In the genomic region with DNA sequence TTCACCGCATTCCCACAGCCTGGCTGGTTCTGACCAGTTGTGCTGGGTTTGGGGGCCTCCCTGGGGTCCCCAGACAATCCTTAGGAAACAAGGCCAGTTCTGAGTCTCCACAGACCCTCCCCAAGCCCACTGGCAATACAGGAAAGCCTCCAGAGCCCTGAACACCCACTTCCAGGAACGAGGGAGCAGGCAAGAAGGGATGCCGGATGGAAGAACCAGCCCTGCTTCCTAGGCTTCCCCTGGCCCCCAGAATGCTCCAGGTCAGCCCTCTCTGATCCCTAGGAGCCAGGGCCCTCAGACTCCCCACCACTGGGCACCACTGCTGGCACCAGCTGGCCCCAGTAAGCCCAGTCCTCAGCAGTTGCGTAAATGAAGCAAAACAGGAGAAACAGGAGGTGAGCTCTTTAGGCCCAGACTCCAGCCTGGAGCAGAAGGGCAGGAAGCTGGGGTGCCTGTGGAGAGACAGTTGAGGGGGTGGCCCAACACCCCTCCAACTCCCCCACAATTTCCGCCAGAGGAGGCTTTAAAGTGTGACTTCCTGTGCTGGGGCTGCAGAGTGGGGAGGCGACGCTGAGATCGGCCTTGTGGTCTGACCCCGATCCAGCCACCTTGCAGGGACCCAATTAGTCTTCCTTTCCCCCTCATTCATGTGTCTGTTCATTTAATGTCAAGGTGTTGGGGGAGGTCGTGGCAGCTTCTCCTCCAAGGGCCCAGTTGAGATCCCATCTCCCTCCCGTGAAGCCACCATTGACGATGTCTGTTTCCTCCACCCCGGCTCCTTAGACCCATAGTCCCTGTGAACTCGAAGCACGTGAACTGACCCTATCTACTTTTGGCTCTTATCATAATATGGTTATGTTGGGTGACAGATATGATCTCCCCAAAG, we compare ENCODE assay signal across 9 cellular contexts. TPM values are rescaled to one million over a fixed set of nuclear protein-coding genes. Genes with fewer than 3 reads are reported as not detected.
DNase-seq lines count a peak whose midpoint lies in the region; ATAC-seq and TF ChIP-seq lines count a peak whose summit lies in the region.
"Had no signal": no experiment of that assay in that cellular context is flagged by ENCODE, and none has a peak within 500 bp of the region (broad histone marks: within the 10 kb centered on the region; RNA-seq: fewer than 3 reads in every experiment).

No MANE protein-coding gene starts in this region.

- H3K27ac Mint-ChIP-seq in naive thymus-derived CD8-positive, alpha-beta T cell: no peak overlapping the region

- no peaks in the 10 kb centered on the region for H3K9me3 Mint-ChIP-seq in naive thymus-derived CD8-positive, alpha-beta T cell

- POLR2A ChIA-PET in naive thymus-derived CD8-positive, alpha-beta T cell (lab: Charles Lee): interaction anchor here (0.6 to 17.3 kb wide), 18 partner anchors 9 to 352 kb away, joined by 3 to 358 read pairs (median 17); a partner anchor contains a TSS

- H3K27ac ChIP-seq in dorsolateral prefrontal cortex: peak overlapping the region; percentile 35 to 98 (median 89)

- H3K27me3 Mint-ChIP-seq in naive thymus-derived CD8-positive, alpha-beta T cell: no peaks in the 10 kb centered on the region

- no peak overlapping the region for H3K4me3 Mint-ChIP-seq in naive thymus-derived CD8-positive, alpha-beta T cell

- H3K27me3 ChIP-seq in H7 (ENCODE audit: control insufficient read depth, insufficient read depth, low read length) (no peaks in the 10 kb centered on the region), dorsolateral prefrontal cortex (no peaks in the 10 kb centered on the region)

- H3K4me3 ChIP-seq in H7 (ENCODE audit: insufficient read depth, low read depth, low read length): peak overlapping the region; percentile 17; the same call in 1 of the 2 replicates
- H3K4me3 ChIP-seq in dorsolateral prefrontal cortex: peak overlapping the region in 55 of 59 donors; percentile 15 to 90 (median 41)

- TF ChIP-seq CTCF in dorsolateral prefrontal cortex (IDR thresholded peaks at IDR 0.05 in 54 of 56, conservative IDR thresholded peaks at IDR 0.05 in 2 of 56; ENCODE audit: low read depth in 1 of 56, partially characterized antibody in 56 of 56): no peak

- H3K36me3 Mint-ChIP-seq in naive thymus-derived CD8-positive, alpha-beta T cell: peaks cover 0 to 29% (median 11%) of the 10 kb centered on the region in 3 donors

- H3K4me1 Mint-ChIP-seq in naive thymus-derived CD8-positive, alpha-beta T cell: peaks cover 37 to 53% (median 49%) of the 10 kb centered on the region in 4 donors

- DNase-seq in H7: no peak
- DNase-seq in T-helper 22 cell (ENCODE audit: low read depth): peak; percentile 66
- no peak for DNase-seq in dorsolateral prefrontal cortex
- DNase-seq in naive thymus-derived CD8-positive, alpha-beta T cell: peak; percentile 40 to 79 (median 64)
- DNase-seq in NCI-H226: no peak

- ATAC-seq in naive thymus-derived CD8-positive, alpha-beta T cell: peak; percentile 36 to 54
- ATAC-seq in HG03571 (IDR thresholded peaks at IDR 0.05; ENCODE audit: unreplicated experiment) (no peak), GM21515 (IDR thresholded peaks at IDR 0.05; ENCODE audit: unreplicated experiment) (no peak), HG03460 (IDR thresholded peaks at IDR 0.05; ENCODE audit: unreplicated experiment) (no peak)

- peaks cover 13% of the 10 kb centered on the region for H3K36me3 ChIP-seq in H7 (replicated peaks; ENCODE audit: control insufficient read depth, insufficient read depth, low read length)

- intact Hi-C loops in dorsolateral prefrontal cortex (cut with DNase I): no loop called here

RNA-seq across cellular contexts. Expression of a gene that starts 4.8 kb away (rescaled TPM):
- total RNA-seq in H7 (2014; rRNA removed; shearing (Covaris generic)): 83.5 and 84.6 TPM in 2 replicates
- total RNA-seq in dorsolateral prefrontal cortex: 100 to 1,000 TPM in 1 of 120 experiments, 10 to 100 TPM in 119; 16.4 to 101 (median 39.3) TPM
- 10 to 100 TPM; 91.7 to 97.6 TPM for total RNA-seq in naive thymus-derived CD8-positive, alpha-beta T cell
- 10 to 100 TPM; 19.5 to 43.7 (median 31.1) TPM for polyA plus RNA-seq in naive thymus-derived CD8-positive, alpha-beta T cell

RNA-seq across cellular contexts. Expression of a gene that starts 26.6 kb away (rescaled TPM):
- 36.5 and 43.6 TPM in 2 replicates for total RNA-seq in H7 (2014; rRNA removed; shearing (Covaris generic))
- total RNA-seq in dorsolateral prefrontal cortex: under 1 TPM in 1 of 120 experiments, not detected in 119; 0.39 TPM
- not detected for total RNA-seq in naive thymus-derived CD8-positive, alpha-beta T cell
- polyA plus RNA-seq in naive thymus-derived CD8-positive, alpha-beta T cell: under 1 TPM; 0.14 to 0.17 (median 0.15) TPM
- total RNA-seq: activated CD8-positive, alpha-beta memory T cell treated with anti-CD3 and anti-CD28 coated beads for 36 hours had no signal

RNA-seq across cellular contexts. Expression of a gene that starts 38.3 kb away (rescaled TPM):
- total RNA-seq in H7 (2014; rRNA removed; shearing (Covaris generic)): 28.5 and 41.7 TPM in 2 replicates
- total RNA-seq in dorsolateral prefrontal cortex: 1 to 10 TPM in 24 of 120 experiments, under 1 TPM in 28, not detected in 68; 0.23 to 4.8 (median 0.89) TPM
- 1 to 10 TPM; 4.0 to 4.7 TPM for total RNA-seq in naive thymus-derived CD8-positive, alpha-beta T cell
- under 1 TPM; 0.06 to 0.65 (median 0.23) TPM for polyA plus RNA-seq in naive thymus-derived CD8-positive, alpha-beta T cell

RNA-seq across cellular contexts. Expression of a gene that starts 46.9 kb away (rescaled TPM):
- 2.5 and 3.6 TPM in 2 replicates for total RNA-seq in H7 (2014; rRNA removed; shearing (Covaris generic))
- 10 to 100 TPM in 100 of 120 experiments, 1 to 10 TPM in 20; 4.6 to 36.0 (median 16.2) TPM for total RNA-seq in dorsolateral prefrontal cortex
- total RNA-seq in naive thymus-derived CD8-positive, alpha-beta T cell: under 1 TPM; 0.91 to 0.93 TPM
- polyA plus RNA-seq in naive thymus-derived CD8-positive, alpha-beta T cell: under 1 TPM in 1 of 3 donors, not detected in 2; 0.23 TPM

Comparison
In these comparisons a context has a peak if more than half of its experiments do, and no peak if none do; other contexts are left out.
1. DNase-seq: peak in T-helper 22 cell (single experiment) and naive thymus-derived CD8-positive, alpha-beta T cell (10 of 10); none in H7 (single experiment), dorsolateral prefrontal cortex (0 of 10) and NCI-H226 (single experiment).
2. ATAC-seq: peak in naive thymus-derived CD8-positive, alpha-beta T cell (2 of 2); none in HG03571 (single experiment), GM21515 (single experiment) and HG03460 (single experiment).
3. RNA of a gene that starts 26.6 kb away (total RNA-seq): 36.5 to 43.6 TPM in H7; 0.39 TPM in dorsolateral prefrontal cortex and not detected in naive thymus-derived CD8-positive, alpha-beta T cell; every median in the first group is over 10 times any median in the second.